In genomic region chr17:45131294-45131615, GRCh38 we compare ENCODE assay signal across 1 cellular context.
TF ChIP-seq lines count a peak whose summit lies in the region.

No MANE protein-coding gene starts in this region.

TF ChIP-seq in HepG2, 621 proteins besides CTCF, POLR2A, EP300 and RAD21:
- no peak for TF ChIP-seq FOXP1 (IDR thresholded peaks at IDR 0.05)
- no peak for TF ChIP-seq FOXP1 (CRISPR knock-in tag; IDR thresholded peaks at IDR 0.05)
- no peak for TF ChIP-seq ZNF512 (CRISPR knock-in tag; IDR thresholded peaks at IDR 0.05)
- peak; percentile 68; the same call in 1 of the 2 replicates for TF ChIP-seq NFE2L1 (CRISPR knock-in tag; IDR thresholded peaks at IDR 0.05; ENCODE audit: borderline replicate concordance)
- TF ChIP-seq HNRNPL (IDR thresholded peaks at IDR 0.05; ENCODE audit: low read depth, low read length), result peak; percentile 65; the same call in 1 of the 2 replicates
- TF ChIP-seq ZNF768 (CRISPR knock-in tag; IDR thresholded peaks at IDR 0.05), result peak; percentile 96
- TF ChIP-seq ZNF572 (CRISPR knock-in tag; IDR thresholded peaks at IDR 0.05), result 0 out of 2 replicates have a peak, but pooled peaks have one; percentile 9
- TF ChIP-seq TEAD2 (CRISPR knock-in tag; IDR thresholded peaks at IDR 0.05), result no peak
- no peak for TF ChIP-seq ETV5 (CRISPR knock-in tag; IDR thresholded peaks at IDR 0.05; ENCODE audit: borderline replicate concordance)
- no peak for TF ChIP-seq LRRFIP1 (CRISPR knock-in tag; conservative IDR thresholded peaks at IDR 0.05)
- TF ChIP-seq RARG (CRISPR knock-in tag; IDR thresholded peaks at IDR 0.05; ENCODE audit: low read depth), result no peak
- TF ChIP-seq ZNF556 (CRISPR knock-in tag; IDR thresholded peaks at IDR 0.05; ENCODE audit: borderline replicate concordance), result 0 out of 2 replicates have a peak, but pooled peaks have one; percentile 37
- no peak for TF ChIP-seq THAP9 (CRISPR knock-in tag; IDR thresholded peaks at IDR 0.05; ENCODE audit: borderline replicate concordance)
- 0 out of 2 replicates have a peak, but pooled peaks have one; percentile 2 for TF ChIP-seq ZNF225 (CRISPR knock-in tag; IDR thresholded peaks at IDR 0.05)
- TF ChIP-seq SMC3 (IDR thresholded peaks at IDR 0.05; ENCODE audit: low read length), result no peak
- TF ChIP-seq ZNF44 (CRISPR knock-in tag; IDR thresholded peaks at IDR 0.05), result 0 out of 2 replicates have a peak, but pooled peaks have one; percentile 4
- TF ChIP-seq ZNF136 (CRISPR knock-in tag; IDR thresholded peaks at IDR 0.05; ENCODE audit: low read depth), result no peak
- no peak for TF ChIP-seq PBX2 (CRISPR knock-in tag; IDR thresholded peaks at IDR 0.05)
- no peak for TF ChIP-seq IRF9 (CRISPR knock-in tag; IDR thresholded peaks at IDR 0.05; ENCODE audit: borderline replicate concordance)
- no peak for TF ChIP-seq GMEB1 (CRISPR knock-in tag; IDR thresholded peaks at IDR 0.05; ENCODE audit: borderline replicate concordance)
- no peak for TF ChIP-seq ZNF431 (CRISPR knock-in tag; IDR thresholded peaks at IDR 0.05; ENCODE audit: borderline replicate concordance, low read depth)
- 0 out of 2 replicates have a peak, but pooled peaks have one; percentile 6 for TF ChIP-seq DR1 (CRISPR knock-in tag; IDR thresholded peaks at IDR 0.05)
- no peak for TF ChIP-seq ZNF275 (CRISPR knock-in tag; IDR thresholded peaks at IDR 0.05; ENCODE audit: borderline replicate concordance)
- TF ChIP-seq BCL3 (CRISPR knock-in tag; IDR thresholded peaks at IDR 0.05), result 0 out of 2 replicates have a peak, but pooled peaks have one; percentile 21
- TF ChIP-seq ZNF713 (CRISPR knock-in tag; IDR thresholded peaks at IDR 0.05), result 0 out of 2 replicates have a peak, but pooled peaks have one; percentile 8
- no peak for TF ChIP-seq ATM (IDR thresholded peaks at IDR 0.05; ENCODE audit: borderline replicate concordance)
- TF ChIP-seq MED1 (CRISPR knock-in tag; IDR thresholded peaks at IDR 0.05), result no peak
- no peak for TF ChIP-seq MAZ (IDR thresholded peaks at IDR 0.05; ENCODE audit: borderline replicate concordance, low read depth, low read length)
- TF ChIP-seq MAZ (CRISPR knock-in tag; IDR thresholded peaks at IDR 0.05; ENCODE audit: low read depth), result no peak
- TF ChIP-seq EZH2 (conservative IDR thresholded peaks at IDR 0.05; ENCODE audit: low read depth, low read length), result no peak
- 0 out of 2 replicates have a peak, but pooled peaks have one; percentile 11 for TF ChIP-seq ZNF326 (CRISPR knock-in tag; IDR thresholded peaks at IDR 0.05; ENCODE audit: borderline replicate concordance)
- no peak for TF ChIP-seq HDAC1 (CRISPR knock-in tag; IDR thresholded peaks at IDR 0.05)
